11 cellular contexts compared by ENCODE assay signal in the genomic region with DNA sequence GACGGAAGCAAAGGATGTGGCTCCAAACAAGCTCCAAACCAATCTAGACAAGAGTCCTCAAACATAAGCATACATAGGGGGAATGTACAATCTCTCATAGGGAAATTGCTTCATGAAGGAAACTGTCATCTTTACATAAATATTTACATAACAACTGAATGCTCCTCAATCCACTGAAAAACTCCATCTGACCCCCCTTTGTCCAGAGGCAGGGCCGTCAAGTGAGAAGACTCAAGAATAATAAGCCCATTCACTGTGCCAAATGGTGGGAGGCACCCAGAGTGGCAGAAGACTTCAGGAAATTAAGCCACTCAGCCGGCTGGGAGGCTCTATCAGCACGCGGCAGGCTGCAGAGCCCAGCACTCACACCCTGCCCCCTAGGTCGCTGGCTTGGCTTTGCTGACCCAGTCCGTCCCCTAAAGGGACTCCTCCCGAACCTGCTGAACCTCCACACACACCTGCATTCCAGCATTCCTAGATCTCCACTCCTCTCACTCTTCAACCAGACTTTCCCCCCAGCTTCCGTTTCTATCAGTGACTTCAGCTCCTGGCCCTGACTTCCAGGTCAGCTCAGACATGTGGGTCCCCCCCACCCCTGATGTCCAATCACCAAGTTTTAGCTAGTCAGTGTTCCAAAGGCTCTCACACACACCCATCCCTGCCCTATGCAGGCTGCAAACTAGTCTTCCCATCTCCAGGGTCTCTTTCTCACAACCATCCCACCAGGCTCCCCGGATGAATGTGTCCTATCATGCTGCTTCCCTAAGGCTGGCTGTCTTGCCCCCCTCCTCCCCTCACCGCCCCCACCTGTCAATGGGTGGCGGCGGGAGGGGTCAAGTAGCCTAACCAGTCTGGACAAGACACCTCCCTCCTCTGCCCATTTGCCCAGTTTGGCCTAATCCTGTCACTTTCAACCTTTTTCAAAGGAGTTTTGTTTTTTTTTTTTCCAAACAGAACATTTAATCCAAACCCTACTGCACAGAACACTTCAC. TPM values are rescaled to one million over a fixed set of nuclear protein-coding genes. Genes with fewer than 3 reads are reported as not detected.
DNase-seq lines count a peak whose midpoint lies in the region; ATAC-seq and TF ChIP-seq lines count a peak whose summit lies in the region.
"Had no signal": no experiment of that assay in that cellular context is flagged by ENCODE, and none has a peak within 500 bp of the region (broad histone marks: within the 10 kb centered on the region; RNA-seq: fewer than 3 reads in every experiment).

No MANE protein-coding gene starts in this region.

- H3K27me3 ChIP-seq in cardiac muscle cell, result no peaks in the 10 kb centered on the region
- no peaks in the 10 kb centered on the region for H3K27me3 ChIP-seq in right atrium auricular region
- no peaks in the 10 kb centered on the region for H3K27me3 ChIP-seq in endodermal cell (ENCODE audit: control insufficient read depth, insufficient read depth, low read length, poor library complexity, severe bottlenecking)
- no peaks in the 10 kb centered on the region for H3K27me3 ChIP-seq in mucosa of stomach (ENCODE audit: control insufficient read depth, insufficient read depth, low read length)
- no peaks in the 10 kb centered on the region for H3K27me3 ChIP-seq in aorta (ENCODE audit: control insufficient read depth in 1 of 2, insufficient read depth in 2 of 2, low read length in 1 of 2)

- no peaks in the 10 kb centered on the region for H3K36me3 ChIP-seq in cardiac muscle cell
- no peaks in the 10 kb centered on the region for H3K36me3 ChIP-seq in right atrium auricular region
- H3K36me3 ChIP-seq in endodermal cell (ENCODE audit: control insufficient read depth, insufficient read depth, low read length), result peaks cover 9% of the 10 kb centered on the region
- H3K36me3 ChIP-seq in mucosa of stomach (ENCODE audit: control insufficient read depth, insufficient read depth, low read length), result no peaks in the 10 kb centered on the region
- H3K36me3 ChIP-seq in aorta (ENCODE audit: control insufficient read depth in 1 of 2, insufficient read depth in 2 of 2, low read length in 1 of 2), result no peaks in the 10 kb centered on the region

- H3K4me3 Mint-ChIP-seq in endodermal cell, result no peak overlapping the region
- H3K4me3 Mint-ChIP-seq in immature natural killer cell, result no peak overlapping the region
- H3K4me3 Mint-ChIP-seq: activated CD8-positive, alpha-beta T cell treated with anti-CD3 and anti-CD28 coated beads, Interleukin-2, amount 10 ng/mL, durations not matched to agents 7 days and 5 days had no signal

- H3K4me1 ChIP-seq in cardiac muscle cell (ENCODE audit: low read depth) (peaks cover 46% of the 10 kb centered on the region), right atrium auricular region (peaks cover 0 to 52% of the 10 kb centered on the region in 2 donors), endodermal cell (ENCODE audit: control insufficient read depth, insufficient read depth, low read length) (peaks cover 25% of the 10 kb centered on the region), mucosa of stomach (ENCODE audit: control insufficient read depth, insufficient read depth, low read length) (peaks cover 89% of the 10 kb centered on the region), aorta (ENCODE audit: control insufficient read depth in 1 of 2, insufficient read depth in 2 of 2, low read length in 2 of 2) (peaks cover 0 to 5% of the 10 kb centered on the region in 2 donors)

- no peak overlapping the region for H3K4me3 ChIP-seq in cardiac muscle cell
- no peak overlapping the region for H3K4me3 ChIP-seq in right atrium auricular region
- H3K4me3 ChIP-seq in endodermal cell (ENCODE audit: low read length), result no peak overlapping the region
- H3K4me3 ChIP-seq in mucosa of stomach (ENCODE audit: low read length), result no peak overlapping the region
- H3K4me3 ChIP-seq in aorta (ENCODE audit: low read length in 2 of 2), result no peak overlapping the region

- peak overlapping the region; percentile 72 for H3K27ac Mint-ChIP-seq in endodermal cell
- peak overlapping the region in 3 of 6 donors; percentile 10 to 62 (median 34) for H3K27ac Mint-ChIP-seq in immature natural killer cell
- H3K27ac Mint-ChIP-seq: activated CD8-positive, alpha-beta T cell treated with anti-CD3 and anti-CD28 coated beads, Interleukin-2, amount 10 ng/mL, durations not matched to agents 7 days and 5 days had no signal

- H3K4me1 Mint-ChIP-seq in endodermal cell, result peaks cover 66% of the 10 kb centered on the region
- H3K4me1 Mint-ChIP-seq in immature natural killer cell, result peaks cover 8 to 28% of the 10 kb centered on the region in 2 donors

- H3K9me3 ChIP-seq in cardiac muscle cell (ENCODE audit: low read depth) (no peaks in the 10 kb centered on the region), right atrium auricular region (peaks cover 0 to 7% of the 10 kb centered on the region in 2 donors), endodermal cell (ENCODE audit: control insufficient read depth, low read length) (peaks cover 11% of the 10 kb centered on the region), mucosa of stomach (ENCODE audit: control insufficient read depth, low read length) (no peaks in the 10 kb centered on the region), aorta (ENCODE audit: control insufficient read depth, low read length) (no peaks in the 10 kb centered on the region)

- intact Hi-C loops in aorta (cut with DNase I), result loop anchor here in 1 of 2 donors (10.0 kb wide), 1 partner anchor 235 kb away; the partner anchor contains the start of gene TMEM109

- H3K27me3 Mint-ChIP-seq in endodermal cell (ENCODE audit: insufficient read depth) (peaks cover 5% of the 10 kb centered on the region), immature natural killer cell (ENCODE audit: low read depth in 3 of 3) (peaks cover 0 to 1% (median 0%) of the 10 kb centered on the region in 3 donors)

- peak in 1 of 2 donors; percentile 49 for DNase-seq in cardiac muscle cell (ENCODE audit: low read depth in 1 of 2, low spot score in 1 of 2)
- no peak for DNase-seq in right atrium auricular region (ENCODE audit: low spot score)
- DNase-seq in endodermal cell, result peak; percentile 72
- peak; percentile 45 to 70 for DNase-seq in aorta
- no peak for DNase-seq in immature natural killer cell
- DNase-seq in OCI-M2 (lab: John Stamatoyannopoulos, UW; ENCODE audit: unreplicated experiment), result no peak
- DNase-seq: activated CD8-positive, alpha-beta T cell treated with anti-CD3 and anti-CD28 coated beads, Interleukin-2, amount 10 ng/mL, durations not matched to agents 7 days and 5 days; NCI-H524 treated with DMSO at 0.1 percent for 48 hours had no signal

- H3K27ac ChIP-seq in cardiac muscle cell (peak overlapping the region; percentile 86), right atrium auricular region (peak overlapping the region in 1 of 2 donors; percentile 90), endodermal cell (ENCODE audit: low read depth, low read length) (peak overlapping the region; percentile 27), aorta (ENCODE audit: low read depth in 1 of 2, low read length in 2 of 2) (no peak overlapping the region)

- ATAC-seq in aorta (ENCODE audit: low FRiP score) (no peak), HG02798 (IDR thresholded peaks at IDR 0.05; ENCODE audit: poor library complexity, unreplicated experiment) (no peak)
- ATAC-seq: activated CD8-positive, alpha-beta T cell treated with anti-CD3 and anti-CD28 coated beads, Interleukin-2, amount 10 ng/mL, durations not matched to agents 7 days and 5 days; HCT116 had no signal

- peaks cover 9% of the 10 kb centered on the region for H3K36me3 Mint-ChIP-seq in endodermal cell (ENCODE audit: low read depth)
- peaks cover 6 to 13% (median 13%) of the 10 kb centered on the region in 3 donors for H3K36me3 Mint-ChIP-seq in immature natural killer cell

- TF ChIP-seq CTCF in cardiac muscle cell (IDR thresholded peaks at IDR 0.05; ENCODE audit: low read depth, low read length) (no peak), right atrium auricular region (IDR thresholded peaks at IDR 0.05) (no peak), endodermal cell (conservative IDR thresholded peaks at IDR 0.05) (no peak)

- H3K9ac ChIP-seq in endodermal cell (ENCODE audit: extremely low read depth, low read length, poor library complexity, severe bottlenecking), result no peak overlapping the region
- H3K9ac ChIP-seq in mucosa of stomach (ENCODE audit: low read length), result peak overlapping the region; percentile 9

- H3K9me3 Mint-ChIP-seq in endodermal cell, result peaks cover 4% of the 10 kb centered on the region
- H3K9me3 Mint-ChIP-seq in immature natural killer cell, result peaks cover 0 to 9% (median 5%) of the 10 kb centered on the region in 6 donors

- WGBS in endodermal cell (ENCODE audit: insufficient coverage in 1 of 2, insufficient read length in 1 of 2), 2 experiments, result 56 to 68% methylated on average over 9 to 13 of the region's 13 CpGs
- 47 to 52% methylated on average over 13 of the region's 13 CpGs for WGBS in aorta, 2 donors

RNA-seq across cellular contexts. Expression of gene VPS37C, which starts 11.3 kb away (rescaled TPM):
- total RNA-seq in cardiac muscle cell (22.0 and 24.6 TPM in 2 replicates), right atrium auricular region (10 to 100 TPM; 12.9 to 28.8 TPM), endodermal cell (10 to 100 TPM; 23.9 to 26.7 TPM), aorta (10 to 100 TPM; 29.8 to 39.9 TPM)
- polyA plus RNA-seq in cardiac muscle cell (19.2 and 20.8 TPM in 2 replicates), aorta (10 to 100 TPM; 12.7 to 14.0 TPM), immature natural killer cell (under 1 TPM in 2 of 3 donors, not detected in 1; 0.36 to 0.95 TPM)
- 23.6 TPM for polyA plus RNA-seq in endodermal cell (2013, experiment 1 of 2)
- 20.3 TPM for polyA plus RNA-seq in endodermal cell (2013, experiment 2 of 2)

RNA-seq across cellular contexts. Expression of gene CD5, which starts 47.6 kb away (rescaled TPM):
- total RNA-seq in cardiac muscle cell, result not detected in 2 replicates
- not detected in 2 replicates for polyA plus RNA-seq in cardiac muscle cell
- 1 to 10 TPM in 1 of 2 donors, under 1 TPM in 1; 0.75 to 1.6 TPM for total RNA-seq in right atrium auricular region
- total RNA-seq in endodermal cell, result not detected
- not detected for polyA plus RNA-seq in endodermal cell (2013, experiment 1 of 2)
- polyA plus RNA-seq in endodermal cell (2013, experiment 2 of 2), result not detected
- 1 to 10 TPM in 1 of 2 donors, under 1 TPM in 1; 0.58 to 1.7 TPM for total RNA-seq in aorta
- polyA plus RNA-seq in aorta, result under 1 TPM in 1 of 2 donors, not detected in 1; 0.67 TPM
- polyA plus RNA-seq in immature natural killer cell, result 1 to 10 TPM in 1 of 3 donors, under 1 TPM in 2; 0.68 to 1.8 (median 0.80) TPM

RNA-seq across cellular contexts. Expression of gene PGA3, which starts 53.4 kb away (rescaled TPM):
- total RNA-seq in cardiac muscle cell (not detected in 2 replicates), right atrium auricular region (under 1 TPM; 0.33 to 0.55 TPM), endodermal cell (not detected), aorta (1 to 10 TPM in 1 of 2 donors, not detected in 1; 1.8 TPM)
- polyA plus RNA-seq in cardiac muscle cell (not detected in 2 replicates), aorta (1 to 10 TPM; 2.5 to 9.5 TPM), immature natural killer cell (not detected)
- polyA plus RNA-seq in endodermal cell (2013, experiment 1 of 2), result 0.21 TPM
- polyA plus RNA-seq in endodermal cell (2013, experiment 2 of 2), result 0.46 TPM
- total RNA-seq: activated CD8-positive, alpha-beta T cell treated with anti-CD3 and anti-CD28 coated beads, Interleukin-2, amount 10 ng/mL, durations not matched to agents 7 days and 5 days had no signal

Comparison
In these comparisons a context has a peak if more than half of its experiments do, and no peak if none do; other contexts are left out.
1. DNase-seq: peak in endodermal cell (single experiment) and aorta (2 of 2); none in right atrium auricular region (single experiment), immature natural killer cell (0 of 3) and OCI-M2 (single experiment).
2. H3K27ac ChIP-seq: peak in cardiac muscle cell (single experiment) and endodermal cell (single experiment); none in aorta (0 of 2).